In the genomic region with DNA sequence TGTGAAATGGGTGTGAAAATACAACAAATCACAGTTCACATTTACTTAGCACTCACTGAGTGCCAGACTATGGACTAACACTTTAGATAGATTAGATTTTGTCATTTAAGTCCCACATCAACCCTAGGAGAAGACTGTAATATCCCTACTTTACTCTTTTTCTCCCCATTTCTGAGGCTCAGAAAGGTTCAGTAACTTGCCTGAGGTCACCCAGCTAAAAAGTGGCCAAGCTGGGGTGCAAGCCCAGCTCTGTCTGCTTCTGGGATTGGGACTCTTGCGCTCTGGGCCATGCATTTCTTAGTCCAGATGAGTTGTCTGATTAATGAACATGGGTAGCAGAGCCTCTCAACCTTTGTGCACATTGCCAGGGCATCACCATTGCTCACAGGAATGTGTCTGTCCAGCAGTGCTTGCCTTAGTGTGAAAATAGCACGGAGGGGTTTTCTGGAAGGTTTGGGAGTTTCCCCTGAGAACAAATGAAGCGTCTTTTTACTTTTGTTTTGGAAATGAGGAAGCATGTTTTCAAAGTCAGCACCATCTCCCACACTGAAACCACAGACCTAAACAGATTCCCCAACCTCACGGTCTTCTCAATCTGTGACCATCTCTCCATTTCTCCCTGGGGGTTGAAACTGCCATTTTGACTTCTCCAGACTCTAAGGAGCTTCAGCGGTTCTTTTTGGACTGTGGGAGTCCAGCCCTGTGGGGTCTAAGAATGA, we compare ENCODE assay signal across 8 cellular contexts. TPM values are rescaled to one million over a fixed set of nuclear protein-coding genes. Genes with fewer than 3 reads are reported as not detected.
A peak's percentile ranks its signal among the peaks of the same experiment; 100 is the strongest.
DNase-seq lines count a peak whose midpoint lies in the region; ATAC-seq, FAIRE-seq and TF ChIP-seq lines count a peak whose summit lies in the region.

No MANE protein-coding gene starts in this region.

- no peaks in the 10 kb centered on the region for H3K36me3 ChIP-seq in GM12878 (ENCODE audit: control insufficient read depth in 2 of 2, insufficient read depth in 2 of 2, low read length in 1 of 2)

- CTCF ChIA-PET in GM12878 (lab: Yijun Ruan, JAX): interaction anchor here (1.0 to 1.6 kb wide), 2 partner anchors 39 to 233 kb away, joined by 3 to 4 read pairs; no protein-coding TSS in a partner anchor

- TF ChIP-seq CTCF in GM12878 (IDR thresholded peaks at IDR 0.05 in 2 of 3, conservative IDR thresholded peaks at IDR 0.05 in 1 of 3; ENCODE audit: control insufficient read depth in 2 of 3, extremely low read depth in 1 of 3, insufficient read depth in 1 of 3, low read depth in 3 of 3, low read length in 3 of 3) (no peak), omental fat pad (IDR thresholded peaks at IDR 0.05) (no peak)

- H3K4me3 ChIP-seq in GM12878: no peak overlapping the region

- no peaks in the 10 kb centered on the region for H3K9me3 Mint-ChIP-seq in activated CD4-positive, alpha-beta T cell treated with anti-CD3 and anti-CD28 coated beads, Interleukin-2, amount 10 ng/mL, durations not matched to agents 24 days and 14 days

- peak; percentile 89 for FAIRE-seq in GM12878 (lab: Jason Lieb, UNC)

- no peaks in the 10 kb centered on the region for H3K27me3 Mint-ChIP-seq in activated CD4-positive, alpha-beta T cell treated with anti-CD3 and anti-CD28 coated beads, Interleukin-2, amount 10 ng/mL, durations not matched to agents 24 days and 14 days

- peak overlapping the region; percentile 58 for H3K9ac ChIP-seq in GM12878 (ENCODE audit: control insufficient read depth, insufficient read depth, low read length)

- H4K20me1 ChIP-seq in GM12878 (ENCODE audit: control insufficient read depth, insufficient read depth): no peaks in the 10 kb centered on the region

- in situ Hi-C loops in GM12878 (cut with MboI): loop anchor here (25.0 kb wide), 1 partner anchor 1623 kb away; no protein-coding TSS in a partner anchor

- POLR2A ChIA-PET in GM12878 (lab: Charles Lee): interaction anchor here (2.1 kb wide), 1 partner anchor 10 kb away, joined by 7 read pairs; no protein-coding TSS in a partner anchor

- H3K36me3 Mint-ChIP-seq in activated CD4-positive, alpha-beta T cell treated with anti-CD3 and anti-CD28 coated beads, Interleukin-2, amount 10 ng/mL, durations not matched to agents 24 days and 14 days (ENCODE audit: low read depth): peaks cover 28% of the 10 kb centered on the region

- peak overlapping the region; percentile 75 for H2AFZ ChIP-seq in GM12878 (ENCODE audit: control insufficient read depth, low read depth, low read length)

- 0 out of 2 replicates have a peak, but pooled peaks have one; percentile 1 for TF ChIP-seq RAD21 in GM12878 (IDR thresholded peaks at IDR 0.05; ENCODE audit: insufficient read depth, low read depth, low read length)

- peak; percentile 68 to 81; a peak in 3 of 4 replicates for TF ChIP-seq EP300 in GM12878 (IDR thresholded peaks at IDR 0.05; ENCODE audit: borderline replicate concordance in 1 of 2, control insufficient read depth in 1 of 2, low read depth in 2 of 2, low read length in 2 of 2)

- intact Hi-C loops in activated CD4-positive, alpha-beta T cell treated with anti-CD3 and anti-CD28 coated beads, Interleukin-2, amount 10 ng/mL, durations not matched to agents 24 days and 14 days (cut with micrococcal nuclease): loop anchor here (1.0 to 2.0 kb wide), 4 partner anchors 14 to 1605 kb away; no protein-coding TSS in a partner anchor
- intact Hi-C loops in GM12878 (cut with micrococcal nuclease; ENCODE audit: unreplicated experiment): no loop called here

- WGBS in GM12878 (ENCODE audit: insufficient coverage, insufficient replicate concordance, low lambda C conversion rate, missing lambda C conversion rate): 10% methylated on average over 5 of the region's 5 CpGs

- ATAC-seq in HG03342 (IDR thresholded peaks at IDR 0.05; ENCODE audit: unreplicated experiment) (peak; percentile 75), GM12878 (peak; percentile 89), omental fat pad (ENCODE audit: low FRiP score) (peak; percentile 30)

- SMC1A ChIA-PET in GM12878 (lab: Charles Lee; ENCODE audit: uncharacterized antibody, unreplicated experiment): interaction anchor here (0.6 to 6.4 kb wide), 3 partner anchors 10 to 799 kb away, joined by 3 to 50 read pairs (median 4); no protein-coding TSS in a partner anchor

- BruUV-seq in GM12878 (replicated peaks; lab: Mats Ljungman, UMichigan): no TSS peak

- H3K9me3 ChIP-seq in GM12878 (replicated peaks; ENCODE audit: control insufficient read depth, insufficient read depth, low read length): no peaks in the 10 kb centered on the region

- peak overlapping the region; percentile 67 for H3K27ac Mint-ChIP-seq in activated CD4-positive, alpha-beta T cell treated with anti-CD3 and anti-CD28 coated beads, Interleukin-2, amount 10 ng/mL, durations not matched to agents 24 days and 14 days

- peaks cover 33% of the 10 kb centered on the region for H3K4me1 ChIP-seq in GM12878 (ENCODE audit: control insufficient read depth, insufficient read depth, low read length)

- DNase-seq in activated CD4-positive, alpha-beta T cell treated with anti-CD3 and anti-CD28 coated beads, Interleukin-2, amount 10 ng/mL, durations not matched to agents 24 days and 14 days: peak; percentile 60
- no peak for DNase-seq in activated CD4-positive, alpha-beta T cell treated with anti-CD3 and anti-CD28 coated beads for 48 hours
- DNase-seq in GM12878 (ENCODE audit: low read depth, low spot score): peak; percentile 78
- no peak for DNase-seq in omental fat pad (ENCODE audit: low spot score)
- DNase-seq in NCI-H2029 treated with DMSO at 0.1 percent for 48 hours (lab: John Stamatoyannopoulos, UW): no peak
- no peak for DNase-seq in anterior cingulate cortex (lab: John Stamatoyannopoulos, UW)
- DNase-seq in GM19238 (ENCODE audit: insufficient read length, low spot score): no peak

- H3K4me2 ChIP-seq in GM12878 (ENCODE audit: control insufficient read depth, insufficient read depth): peak overlapping the region; percentile 3; the same call in 1 of the 2 replicates

- H3K27me3 ChIP-seq in GM12878 (replicated peaks in 1 of 2; ENCODE audit: control insufficient read depth in 2 of 2, insufficient read depth in 2 of 2, low read length in 1 of 2): no peaks in the 10 kb centered on the region

- peak overlapping the region; percentile 79 for H3K27ac ChIP-seq in GM12878 (ENCODE audit: control insufficient read depth, insufficient read depth)

- peak overlapping the region; percentile 32 for H3K4me3 Mint-ChIP-seq in activated CD4-positive, alpha-beta T cell treated with anti-CD3 and anti-CD28 coated beads, Interleukin-2, amount 10 ng/mL, durations not matched to agents 24 days and 14 days

- TF ChIP-seq POLR2A in GM12878 (IDR thresholded peaks at IDR 0.05; ENCODE audit: low read depth, low read length): no peak

- RAD21 ChIA-PET in GM12878 (lab: Charles Lee; ENCODE audit: unreplicated experiment): no interaction called here

- H3K4me1 Mint-ChIP-seq in activated CD4-positive, alpha-beta T cell treated with anti-CD3 and anti-CD28 coated beads, Interleukin-2, amount 10 ng/mL, durations not matched to agents 24 days and 14 days: peaks cover 62% of the 10 kb centered on the region

- H3K79me2 ChIP-seq in GM12878 (ENCODE audit: control insufficient read depth, insufficient read depth, low read length): no peaks in the 10 kb centered on the region

TF ChIP-seq in GM12878, 131 proteins besides CTCF, POLR2A, EP300 and RAD21 (continues in another document):
- peak; percentile 73 for TF ChIP-seq GATAD2B (conservative IDR thresholded peaks at IDR 0.05; ENCODE audit: low read depth)
- TF ChIP-seq TBL1XR1 (IDR thresholded peaks at IDR 0.05; ENCODE audit: low read depth, low read length): no peak
- 0 out of 2 replicates have a peak, but pooled peaks have one; percentile 28 for TF ChIP-seq RCOR1 (conservative IDR thresholded peaks at IDR 0.05; ENCODE audit: low read depth, low read length)
- TF ChIP-seq RAD51 (IDR thresholded peaks at IDR 0.05): no peak
- TF ChIP-seq, protein P1, sequence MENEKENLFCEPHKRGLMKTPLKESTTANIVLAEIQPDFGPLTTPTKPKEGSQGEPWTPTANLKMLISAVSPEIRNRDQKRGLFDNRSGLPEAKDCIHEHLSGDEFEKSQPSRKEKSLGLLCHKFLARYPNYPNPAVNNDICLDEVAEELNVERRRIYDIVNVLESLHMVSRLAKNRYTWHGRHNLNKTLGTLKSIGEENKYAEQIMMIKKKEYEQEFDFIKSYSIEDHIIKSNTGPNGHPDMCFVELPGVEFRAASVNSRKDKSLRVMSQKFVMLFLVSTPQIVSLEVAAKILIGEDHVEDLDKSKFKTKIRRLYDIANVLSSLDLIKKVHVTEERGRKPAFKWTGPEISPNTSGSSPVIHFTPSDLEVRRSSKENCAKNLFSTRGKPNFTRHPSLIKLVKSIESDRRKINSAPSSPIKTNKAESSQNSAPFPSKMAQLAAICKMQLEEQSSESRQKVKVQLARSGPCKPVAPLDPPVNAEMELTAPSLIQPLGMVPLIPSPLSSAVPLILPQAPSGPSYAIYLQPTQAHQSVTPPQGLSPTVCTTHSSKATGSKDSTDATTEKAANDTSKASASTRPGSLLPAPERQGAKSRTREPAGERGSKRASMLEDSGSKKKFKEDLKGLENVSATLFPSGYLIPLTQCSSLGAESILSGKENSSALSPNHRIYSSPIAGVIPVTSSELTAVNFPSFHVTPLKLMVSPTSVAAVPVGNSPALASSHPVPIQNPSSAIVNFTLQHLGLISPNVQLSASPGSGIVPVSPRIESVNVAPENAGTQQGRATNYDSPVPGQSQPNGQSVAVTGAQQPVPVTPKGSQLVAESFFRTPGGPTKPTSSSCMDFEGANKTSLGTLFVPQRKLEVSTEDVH (IDR thresholded peaks at IDR 0.05; ENCODE audit: low read depth, partially characterized antibody): no peak

RNA-seq across cellular contexts. Expression of a gene that starts 31.9 kb away (rescaled TPM):
- 61.0 and 64.4 TPM in 2 replicates for total RNA-seq in activated CD4-positive, alpha-beta T cell treated with anti-CD3 and anti-CD28 coated beads, Interleukin-2, amount 10 ng/mL, durations not matched to agents 24 days and 14 days
- total RNA-seq in GM12878 (2013; cell fraction: nucleolus; rRNA removed): 4.2 and 4.6 TPM in 2 replicates
- total RNA-seq in GM12878 (2014; rRNA removed) (0.49 and 0.68 TPM in 2 replicates), GM12878 (2014; rRNA removed; fragmentation: Illumina TruSeq; extraction: Trizol) (0.32 and 0.63 TPM in 2 replicates), GM12878 (2021) (0.93 and 1.2 TPM in 2 replicates), omental fat pad (100 to 1,000 TPM in 1 of 4 donors, 10 to 100 TPM in 3; 41.1 to 119 (median 52.4) TPM)
- polyA plus RNA-seq in GM12878 (2011; ENCODE audit: low read depth): 0.51 TPM
- polyA plus RNA-seq in GM12878 (2011; rRNA removed) (0.16 and 0.39 TPM in 2 replicates), GM12878 (2014; fragmentation: Illumina TruSeq; extraction: Trizol) (0.43 and 0.73 TPM in 2 replicates), GM12878 (2014; fragmentation: Nextera tagmentation; extraction: Ambion mirVana) (under 1 TPM; 0.06 to 0.22 TPM), GM12878 (2014; rRNA removed) (0.22 and 0.44 TPM in 2 replicates), GM12878 (2016; fragmentation: Nextera tagmentation; extraction: Ambion mirVana) (under 1 TPM; 0.14 to 0.52 TPM)
- 0.10 and 0.27 TPM in 2 replicates for polyA plus RNA-seq in GM12878 (2011; cell fraction: cytosol; rRNA removed)
- 0.25 and 0.37 TPM in 2 replicates for polyA plus RNA-seq in GM12878 (2011; cell fraction: nucleus; rRNA removed)
- 0.95 and 1.4 TPM in 2 replicates for polyA plus RNA-seq in GM12878 (2012)
- 0.37 and 0.57 TPM in 2 replicates for polyA minus RNA-seq in GM12878 (2011; rRNA and poly(A)+ RNA removed)
- polyA minus RNA-seq in GM12878 (2011; cell fraction: cytosol; rRNA and poly(A)+ RNA removed): not detected in 2 replicates
- polyA minus RNA-seq in GM12878 (2011; cell fraction: nucleus; rRNA and poly(A)+ RNA removed): 0.12 and 0.38 TPM in 2 replicates

Comparison
In these comparisons a context has a peak if more than half of its experiments do, and no peak if none do; other contexts are left out.
1. DNase-seq: peak in activated CD4-positive, alpha-beta T cell treated with anti-CD3 and anti-CD28 coated beads, Interleukin-2, amount 10 ng/mL, durations not matched to agents 24 days and 14 days (single experiment) and GM12878 (single experiment); none in activated CD4-positive, alpha-beta T cell treated with anti-CD3 and anti-CD28 coated beads for 48 hours (single experiment), omental fat pad (single experiment), NCI-H2029 treated with DMSO at 0.1 percent for 48 hours (single experiment), anterior cingulate cortex (0 of 58) and GM19238 (single experiment).
2. ATAC-seq: peak in every context shown above with its lines; median percentile 89 in GM12878; 75 in HG03342; 30 in omental fat pad.
3. RNA of a gene that starts 31.9 kb away (total RNA-seq): 61.0 to 64.4 TPM in activated CD4-positive, alpha-beta T cell treated with anti-CD3 and anti-CD28 coated beads, Interleukin-2, amount 10 ng/mL, durations not matched to agents 24 days and 14 days and 41.1 to 119 TPM in omental fat pad; 0.32 to 4.6 TPM in GM12878; every median in the first group is over 4 times any median in the second.